ENCODE assay signal across 8 cellular contexts in the genomic region with DNA sequence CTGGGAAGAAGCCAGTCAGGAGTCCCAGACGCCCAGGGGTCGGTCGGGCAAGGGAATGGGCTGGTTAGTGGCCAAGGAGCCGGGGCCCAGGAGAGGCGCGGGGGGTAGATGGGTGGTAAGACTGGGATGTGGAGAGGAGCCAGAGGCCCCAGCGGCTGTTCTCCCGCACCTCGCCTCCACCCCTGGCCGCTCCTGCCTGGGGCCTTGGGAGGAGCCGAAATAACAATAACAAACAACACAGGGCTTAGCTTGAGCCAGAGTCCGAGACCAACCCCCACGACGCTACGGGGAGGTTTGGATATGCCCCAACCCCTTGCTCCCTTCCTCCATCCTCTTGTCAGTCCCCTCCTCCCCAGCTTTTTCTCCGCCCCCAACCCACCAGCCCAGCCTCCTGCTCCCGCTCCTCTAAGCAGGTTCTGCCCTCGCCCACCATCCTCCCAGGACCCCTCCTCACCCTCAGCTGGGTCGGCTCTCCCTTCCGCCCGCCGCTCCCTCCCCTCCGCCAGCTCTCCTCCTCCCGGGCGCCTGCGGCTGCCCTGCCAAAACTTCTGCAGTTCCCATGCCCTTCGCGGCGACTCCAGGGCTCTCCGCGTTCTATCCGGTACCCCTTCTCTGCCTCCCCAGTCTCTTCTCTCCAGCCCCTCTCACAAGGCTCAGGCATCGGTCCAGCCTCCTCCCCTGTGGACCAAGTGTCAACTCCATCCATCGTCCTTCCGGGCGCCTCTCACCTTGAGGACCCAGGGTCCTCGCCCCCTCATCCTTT. TPM values are rescaled to one million over a fixed set of nuclear protein-coding genes. Genes with fewer than 3 reads are reported as not detected.
DNase-seq lines count a peak whose midpoint lies in the region; ATAC-seq and TF ChIP-seq lines count a peak whose summit lies in the region.

No MANE protein-coding gene starts in this region.

- intact Hi-C loops in CD4-positive, alpha-beta memory T cell (cut with micrococcal nuclease), result no loop called here

- no peak for ATAC-seq in GM19452 (IDR thresholded peaks at IDR 0.05; ENCODE audit: unreplicated experiment)

- peaks cover 0 to 3% (median 0%) of the 10 kb centered on the region in 8 donors for H3K9me3 Mint-ChIP-seq in CD4-positive, alpha-beta memory T cell
- H3K9me3 Mint-ChIP-seq in endodermal cell (no peaks in the 10 kb centered on the region), nephron (no peaks in the 10 kb centered on the region)
- H3K9me3 Mint-ChIP-seq in activated naive CD4-positive, alpha-beta T cell treated with anti-CD3 and anti-CD28 coated beads, Interleukin-2, amount 10 ng/mL, durations not matched to agents 7 days and 5 days, result no peaks in the 10 kb centered on the region

- peaks cover 18 to 23% of the 10 kb centered on the region in 2 donors for H3K36me3 Mint-ChIP-seq in CD4-positive, alpha-beta memory T cell
- H3K36me3 Mint-ChIP-seq in endodermal cell (ENCODE audit: low read depth) (no peaks in the 10 kb centered on the region), nephron (ENCODE audit: low read depth) (peaks cover 29% of the 10 kb centered on the region)
- peaks cover 23% of the 10 kb centered on the region for H3K36me3 Mint-ChIP-seq in activated naive CD4-positive, alpha-beta T cell treated with anti-CD3 and anti-CD28 coated beads, Interleukin-2, amount 10 ng/mL, durations not matched to agents 7 days and 5 days

- H3K27ac Mint-ChIP-seq in CD4-positive, alpha-beta memory T cell, result peak overlapping the region in 4 of 7 donors; percentile 1 to 65 (median 32)
- no peak overlapping the region for H3K27ac Mint-ChIP-seq in endodermal cell
- H3K27ac Mint-ChIP-seq in nephron, result no peak overlapping the region
- no peak overlapping the region for H3K27ac Mint-ChIP-seq in activated naive CD4-positive, alpha-beta T cell treated with anti-CD3 and anti-CD28 coated beads, Interleukin-2, amount 10 ng/mL, durations not matched to agents 7 days and 5 days

- H3K27me3 ChIP-seq in CD4-positive, alpha-beta memory T cell (ENCODE audit: insufficient read depth, low read length), result peaks cover 4% of the 10 kb centered on the region
- H3K27me3 ChIP-seq in HUES64 (ENCODE audit: insufficient read depth, low read length) (peaks cover 97% of the 10 kb centered on the region), endodermal cell (ENCODE audit: control insufficient read depth, insufficient read depth, low read length, poor library complexity, severe bottlenecking) (peaks cover 100% of the 10 kb centered on the region)

- peaks cover 36 to 78% (median 55%) of the 10 kb centered on the region in 4 donors for H3K4me1 Mint-ChIP-seq in CD4-positive, alpha-beta memory T cell
- peaks cover 16% of the 10 kb centered on the region for H3K4me1 Mint-ChIP-seq in endodermal cell
- peaks cover 20% of the 10 kb centered on the region for H3K4me1 Mint-ChIP-seq in nephron
- H3K4me1 Mint-ChIP-seq in activated naive CD4-positive, alpha-beta T cell treated with anti-CD3 and anti-CD28 coated beads, Interleukin-2, amount 10 ng/mL, durations not matched to agents 7 days and 5 days, result peaks cover 52% of the 10 kb centered on the region

- TF ChIP-seq CTCF in endodermal cell (conservative IDR thresholded peaks at IDR 0.05), result no peak
- TF ChIP-seq CTCF in nephron (IDR thresholded peaks at IDR 0.05; ENCODE audit: unreplicated experiment in 3 of 3), result no peak

- under 1% methylated on average over 37 of the region's 37 CpGs for WGBS in HUES64
- WGBS in endodermal cell (ENCODE audit: insufficient coverage in 1 of 2, insufficient read length in 1 of 2), 2 experiments, result 1 to 3% methylated on average over 25 to 37 of the region's 37 CpGs

- DNase-seq in CD4-positive, alpha-beta memory T cell, result no peak
- DNase-seq in endodermal cell (peak; percentile 83), anterior cingulate cortex (lab: John Stamatoyannopoulos, UW) (no peak)
- no peak for DNase-seq in stimulated activated CD8-positive, alpha-beta memory T cell treated with anti-CD3 and anti-CD28 coated beads, Interleukin-4, amount 100 ng/mL, for 48 hours
- DNase-seq in activated naive CD4-positive, alpha-beta T cell treated with anti-CD3 and anti-CD28 coated beads, Interleukin-2, amount 10 ng/mL, durations not matched to agents 7 days and 5 days, result no peak

- CTCF ChIA-PET in CD4-positive, alpha-beta memory T cell (lab: Charles Lee; ENCODE audit: partially characterized antibody), result interaction anchor here (0.9 to 3.0 kb wide), 3 partner anchors 8 to 57 kb away, joined by 3 to 15 read pairs (median 6); a partner anchor contains a TSS
- CTCF ChIA-PET in activated naive CD4-positive, alpha-beta T cell treated with anti-CD3 and anti-CD28 coated beads, Interleukin-2, amount 10 ng/mL, durations not matched to agents 7 days and 5 days (lab: Charles Lee), result interaction anchor here (1.6 to 4.1 kb wide), 2 partner anchors 29 to 57 kb away, joined by 4 to 13 read pairs; no protein-coding TSS in a partner anchor

- POLR2A ChIA-PET in CD4-positive, alpha-beta memory T cell (lab: Charles Lee; ENCODE audit: partially characterized antibody), result interaction anchor here (1.4 to 2.6 kb wide), 3 partner anchors 9 to 27 kb away, joined by 3 to 26 read pairs (median 14); a partner anchor contains a TSS

- H3K9ac ChIP-seq in HUES64 (ENCODE audit: low read depth, low read length) (no peak overlapping the region), endodermal cell (ENCODE audit: extremely low read depth, low read length, poor library complexity, severe bottlenecking) (no peak overlapping the region)

- H3K4me1 ChIP-seq in CD4-positive, alpha-beta memory T cell (ENCODE audit: insufficient read depth, low read length), result peaks cover 49% of the 10 kb centered on the region
- 0 out of 2 replicates have a peak, but pooled peaks cover 5% of the 10 kb centered on the region for H3K4me1 ChIP-seq in HUES64 (ENCODE audit: insufficient read depth, low read length)
- H3K4me1 ChIP-seq in endodermal cell (ENCODE audit: control insufficient read depth, insufficient read depth, low read length), result peaks cover 3% of the 10 kb centered on the region

- no peaks in the 10 kb centered on the region for H3K9me3 ChIP-seq in CD4-positive, alpha-beta memory T cell (ENCODE audit: control insufficient read depth in 1 of 2, low read length in 2 of 2)
- H3K9me3 ChIP-seq in HUES64 (ENCODE audit: insufficient read depth, low read depth, low read length), result no peaks in the 10 kb centered on the region
- no peaks in the 10 kb centered on the region for H3K9me3 ChIP-seq in endodermal cell (ENCODE audit: control insufficient read depth, low read length)

- H3K4me3 ChIP-seq in CD4-positive, alpha-beta memory T cell (ENCODE audit: low read length in 2 of 2), result peak overlapping the region in 1 of 2 donors; percentile 15
- H3K4me3 ChIP-seq in HUES64 (ENCODE audit: low read length) (peak overlapping the region; percentile 59), endodermal cell (ENCODE audit: low read length) (peak overlapping the region; percentile 73)

- H3K27me3 Mint-ChIP-seq in CD4-positive, alpha-beta memory T cell, result peaks cover 21 to 28% of the 10 kb centered on the region in 2 donors
- peaks cover 99% of the 10 kb centered on the region for H3K27me3 Mint-ChIP-seq in endodermal cell (ENCODE audit: insufficient read depth)
- H3K27me3 Mint-ChIP-seq in nephron (ENCODE audit: low read depth), result peaks cover 98% of the 10 kb centered on the region
- H3K27me3 Mint-ChIP-seq in activated naive CD4-positive, alpha-beta T cell treated with anti-CD3 and anti-CD28 coated beads, Interleukin-2, amount 10 ng/mL, durations not matched to agents 7 days and 5 days, result peaks cover 91% of the 10 kb centered on the region

- H3K4me3 Mint-ChIP-seq in CD4-positive, alpha-beta memory T cell, result peak overlapping the region; percentile 66 to 85 (median 78)
- H3K4me3 Mint-ChIP-seq in endodermal cell (peak overlapping the region; percentile 55), nephron (peak overlapping the region; percentile 61 to 77 (median 63))
- H3K4me3 Mint-ChIP-seq in activated naive CD4-positive, alpha-beta T cell treated with anti-CD3 and anti-CD28 coated beads, Interleukin-2, amount 10 ng/mL, durations not matched to agents 7 days and 5 days, result no peak overlapping the region

- peaks cover 10% of the 10 kb centered on the region for H3K36me3 ChIP-seq in CD4-positive, alpha-beta memory T cell (ENCODE audit: insufficient read depth, low read length)
- no peaks in the 10 kb centered on the region for H3K36me3 ChIP-seq in HUES64 (ENCODE audit: insufficient read depth, low read length)
- H3K36me3 ChIP-seq in endodermal cell (ENCODE audit: control insufficient read depth, insufficient read depth, low read length), result peaks cover 6% of the 10 kb centered on the region

- H3K27ac ChIP-seq in CD4-positive, alpha-beta memory T cell (ENCODE audit: low read depth, low read length), result no peak overlapping the region
- no peak overlapping the region for H3K27ac ChIP-seq in HUES64 (ENCODE audit: low read depth, low read length)
- no peak overlapping the region for H3K27ac ChIP-seq in endodermal cell (ENCODE audit: low read depth, low read length)

RNA-seq across cellular contexts. Expression of a gene that starts 1.1 kb away (rescaled TPM):
- total RNA-seq in CD4-positive, alpha-beta memory T cell, result not detected
- polyA plus RNA-seq in CD4-positive, alpha-beta memory T cell, result under 1 TPM in 1 of 2 donors, not detected in 1; 0.21 TPM
- 0.20 TPM for polyA plus RNA-seq in HUES64 (2013, experiment 1 of 2)
- polyA plus RNA-seq in HUES64 (2013, experiment 2 of 2), result 0.19 TPM
- under 1 TPM in 1 of 2 donors, not detected in 1; 0.15 TPM for total RNA-seq in endodermal cell
- polyA plus RNA-seq in endodermal cell (2013, experiment 1 of 2), result not detected
- not detected for polyA plus RNA-seq in endodermal cell (2013, experiment 2 of 2)

RNA-seq across cellular contexts. Expression of a gene that starts 7.5 kb away (rescaled TPM):
- 10 to 100 TPM; 65.2 to 66.2 TPM for total RNA-seq in CD4-positive, alpha-beta memory T cell
- polyA plus RNA-seq in CD4-positive, alpha-beta memory T cell, result 100 to 1,000 TPM; 114 to 134 TPM
- 32.2 TPM for polyA plus RNA-seq in HUES64 (2013, experiment 1 of 2)
- polyA plus RNA-seq in HUES64 (2013, experiment 2 of 2), result 39.1 TPM
- 10 to 100 TPM; 32.4 to 35.2 TPM for total RNA-seq in endodermal cell
- 52.7 TPM for polyA plus RNA-seq in endodermal cell (2013, experiment 1 of 2)
- 47.4 TPM for polyA plus RNA-seq in endodermal cell (2013, experiment 2 of 2)

RNA-seq across cellular contexts. Expression of a gene that starts 13.4 kb away (rescaled TPM):
- total RNA-seq in CD4-positive, alpha-beta memory T cell, result 10 to 100 TPM; 47.2 to 50.0 TPM
- polyA plus RNA-seq in CD4-positive, alpha-beta memory T cell, result 100 to 1,000 TPM in 1 of 2 donors, 10 to 100 TPM in 1; 65.7 to 109 TPM
- 29.1 TPM for polyA plus RNA-seq in HUES64 (2013, experiment 1 of 2)
- polyA plus RNA-seq in HUES64 (2013, experiment 2 of 2), result 28.7 TPM
- total RNA-seq in endodermal cell, result 10 to 100 TPM; 23.0 to 27.2 TPM
- polyA plus RNA-seq in endodermal cell (2013, experiment 1 of 2), result 45.5 TPM
- polyA plus RNA-seq in endodermal cell (2013, experiment 2 of 2), result 40.4 TPM

RNA-seq across cellular contexts. Expression of a gene that starts 38.4 kb away (rescaled TPM):
- under 1 TPM in 1 of 2 experiments, not detected in 1; 0.20 TPM for total RNA-seq in CD4-positive, alpha-beta memory T cell
- polyA plus RNA-seq in CD4-positive, alpha-beta memory T cell, result under 1 TPM; 0.11 to 0.21 TPM
- polyA plus RNA-seq in HUES64 (2013, experiment 1 of 2), result not detected
- polyA plus RNA-seq in HUES64 (2013, experiment 2 of 2), result not detected
- not detected for total RNA-seq in endodermal cell
- polyA plus RNA-seq in endodermal cell (2013, experiment 1 of 2), result not detected
- polyA plus RNA-seq in endodermal cell (2013, experiment 2 of 2), result not detected

Comparison
In these comparisons a context has a peak if more than half of its experiments do, and no peak if none do; other contexts are left out.
1. H3K27ac Mint-ChIP-seq: peak in CD4-positive, alpha-beta memory T cell (4 of 7); none in endodermal cell (single experiment), nephron (0 of 3) and activated naive CD4-positive, alpha-beta T cell treated with anti-CD3 and anti-CD28 coated beads, Interleukin-2, amount 10 ng/mL, durations not matched to agents 7 days and 5 days (single experiment).